ENCODE assay signal across 1 cellular context in genomic region chr17:55450232-55450631, GRCh38.
TF ChIP-seq lines count a peak whose summit lies in the region.

No MANE protein-coding gene starts in this region.

TF ChIP-seq in K562, 482 proteins besides CTCF, POLR2A, EP300 and RAD21 (continued from another document):
- TF ChIP-seq ZNF592 (IDR thresholded peaks at IDR 0.05) (peak; percentile 16; the same call in 1 of the 2 replicates), ID3 (CRISPR knock-in tag; IDR thresholded peaks at IDR 0.05) (no peak), ID3 (tag; IDR thresholded peaks at IDR 0.05) (peak; percentile 38; the same call in 1 of the 2 replicates)
